1 cellular context compared by ENCODE assay signal in the genomic region with DNA sequence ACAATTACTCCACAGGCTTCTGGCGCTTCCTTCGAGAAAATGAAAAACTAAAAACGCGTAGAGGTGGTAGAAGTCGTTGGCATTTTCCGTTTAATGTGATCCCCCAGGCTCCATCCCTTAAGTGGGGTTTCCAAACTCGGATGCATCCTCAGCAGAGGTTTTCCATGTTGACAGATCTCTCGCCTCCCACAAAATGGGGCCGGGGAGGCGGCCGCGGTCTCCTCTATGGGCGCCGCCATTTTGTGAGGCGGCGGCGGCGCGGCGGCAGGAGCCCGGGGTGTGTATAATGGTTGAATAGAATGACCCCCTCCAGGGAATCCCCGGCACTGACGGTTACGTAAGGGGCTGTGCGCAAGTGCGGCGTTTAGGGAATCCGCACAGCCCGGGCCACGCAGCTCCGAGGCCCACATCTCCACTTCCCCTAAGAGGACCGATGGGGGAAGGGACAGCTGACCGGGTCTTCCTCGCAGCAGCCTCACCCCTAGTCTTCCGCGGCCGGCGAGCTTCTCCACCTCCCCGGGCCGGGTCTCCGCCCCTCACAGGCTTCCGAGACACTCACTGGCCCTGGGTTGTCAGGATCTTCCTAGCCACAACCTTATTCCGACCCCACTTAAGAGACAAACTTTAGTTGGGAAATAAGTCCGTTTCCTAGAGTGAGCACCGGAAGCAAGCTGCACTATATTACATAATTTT.
TF ChIP-seq lines count a peak whose summit lies in the region.

No MANE protein-coding gene starts in this region.

TF ChIP-seq in HCT116, 20 proteins besides CTCF, POLR2A, EP300 and RAD21 (continued from another document):
- TF ChIP-seq, protein P1, sequence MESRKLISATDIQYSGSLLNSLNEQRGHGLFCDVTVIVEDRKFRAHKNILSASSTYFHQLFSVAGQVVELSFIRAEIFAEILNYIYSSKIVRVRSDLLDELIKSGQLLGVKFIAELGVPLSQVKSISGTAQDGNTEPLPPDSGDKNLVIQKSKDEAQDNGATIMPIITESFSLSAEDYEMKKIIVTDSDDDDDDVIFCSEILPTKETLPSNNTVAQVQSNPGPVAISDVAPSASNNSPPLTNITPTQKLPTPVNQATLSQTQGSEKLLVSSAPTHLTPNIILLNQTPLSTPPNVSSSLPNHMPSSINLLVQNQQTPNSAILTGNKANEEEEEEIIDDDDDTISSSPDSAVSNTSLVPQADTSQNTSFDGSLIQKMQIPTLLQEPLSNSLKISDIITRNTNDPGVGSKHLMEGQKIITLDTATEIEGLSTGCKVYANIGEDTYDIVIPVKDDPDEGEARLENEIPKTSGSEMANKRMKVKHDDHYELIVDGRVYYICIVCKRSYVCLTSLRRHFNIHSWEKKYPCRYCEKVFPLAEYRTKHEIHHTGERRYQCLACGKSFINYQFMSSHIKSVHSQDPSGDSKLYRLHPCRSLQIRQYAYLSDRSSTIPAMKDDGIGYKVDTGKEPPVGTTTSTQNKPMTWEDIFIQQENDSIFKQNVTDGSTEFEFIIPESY (IDR thresholded peaks at IDR 0.05; ENCODE audit: extremely low read depth, insufficient replicate concordance, low read length) = peak; percentile 63
- TF ChIP-seq SRF (IDR thresholded peaks at IDR 0.05; ENCODE audit: low read depth) (no peak), CBX3 (IDR thresholded peaks at IDR 0.05; ENCODE audit: low read depth) (peak; percentile 98), YY1 (IDR thresholded peaks at IDR 0.05; ENCODE audit: extremely low read depth, insufficient replicate concordance, low read depth, low read length) (peak; percentile 99)
